ENCODE assay signal across 1 cellular context in genomic region chr19:15418588-15419412, GRCh38.
TF ChIP-seq lines count a peak whose summit lies in the region.

Gene AKAP8L, minus strand, starts transcription at chr19:15418988. Its CDS starts 65 bp downstream, at chr19:15418923.

TF ChIP-seq in K562, 482 proteins besides CTCF, POLR2A, EP300 and RAD21 (continued from another document and continues in another):
- TF ChIP-seq ZNF785 (CRISPR knock-in tag; IDR thresholded peaks at IDR 0.05) (no peak), ZNF507 (tag; conservative IDR thresholded peaks at IDR 0.05) (no peak), PREB (CRISPR knock-in tag; IDR thresholded peaks at IDR 0.05) (no peak), FOXO4 (CRISPR knock-in tag; IDR thresholded peaks at IDR 0.05) (no peak), ZEB2 (IDR thresholded peaks at IDR 0.05) (no peak), HNRNPLL (IDR thresholded peaks at IDR 0.05; ENCODE audit: low read depth, low read length, poor library complexity, severe bottlenecking) (peak; percentile 48), ZNF124 (CRISPR knock-in tag; IDR thresholded peaks at IDR 0.05) (no peak), IRF9 (tag; IDR thresholded peaks at IDR 0.05) (no peak), KLF16 (IDR thresholded peaks at IDR 0.05) (peak; percentile 93), CAMTA2 (CRISPR knock-in tag; conservative IDR thresholded peaks at IDR 0.05) (no peak), NKRF (IDR thresholded peaks at IDR 0.05; ENCODE audit: borderline replicate concordance) (peak; percentile 88), YY1 (IDR thresholded peaks at IDR 0.05; ENCODE audit: borderline replicate concordance in 1 of 3, control insufficient read depth in 1 of 3, extremely low read depth in 1 of 3, insufficient read depth in 3 of 3, insufficient read length in 1 of 3, insufficient replicate concordance in 2 of 3, low read depth in 1 of 3, low read length in 2 of 3) (peak; percentile 85 to 98 (median 92)), SAFB (IDR thresholded peaks at IDR 0.05; ENCODE audit: borderline replicate concordance, low read depth, low read length) (no peak), STAT5B (CRISPR knock-in tag; IDR thresholded peaks at IDR 0.05) (no peak), ATF7 (IDR thresholded peaks at IDR 0.05) (peak; percentile 87), ZNF644 (tag; IDR thresholded peaks at IDR 0.05; ENCODE audit: low read depth) (no peak; the same call in 1 of the 2 replicates), HDAC6 (IDR thresholded peaks at IDR 0.05; ENCODE audit: low read depth, low read length) (no peak), E2F5 (CRISPR knock-in tag; IDR thresholded peaks at IDR 0.05) (no peak; the same call in 1 of the 2 replicates), ZNF609 (CRISPR knock-in tag; IDR thresholded peaks at IDR 0.05; ENCODE audit: borderline replicate concordance) (no peak), CSDE1 (IDR thresholded peaks at IDR 0.05) (no peak; a peak in 1 of 4 replicates), ZNF75A (CRISPR knock-in tag; IDR thresholded peaks at IDR 0.05) (no peak), DMBX1 (CRISPR knock-in tag; IDR thresholded peaks at IDR 0.05; ENCODE audit: borderline replicate concordance) (no peak), ZBTB40 (IDR thresholded peaks at IDR 0.05) (no peak), ZBTB40 (CRISPR knock-in tag; IDR thresholded peaks at IDR 0.05) (no peak), HINFP (tag; conservative IDR thresholded peaks at IDR 0.05; ENCODE audit: low read depth) (no peak), BCL6 (CRISPR knock-in tag; IDR thresholded peaks at IDR 0.05) (no peak), CHCHD3 (CRISPR knock-in tag; IDR thresholded peaks at IDR 0.05) (no peak), CBFA2T3 (IDR thresholded peaks at IDR 0.05) (no peak), LARP7 (IDR thresholded peaks at IDR 0.05) (no peak), MEF2D (tag; conservative IDR thresholded peaks at IDR 0.05; ENCODE audit: low read depth) (no peak), ZNF282 (CRISPR knock-in tag; IDR thresholded peaks at IDR 0.05) (no peak), POLR3G (IDR thresholded peaks at IDR 0.05; ENCODE audit: extremely low read depth, insufficient read length, insufficient replicate concordance) (no peak), RAD51 (IDR thresholded peaks at IDR 0.05; ENCODE audit: borderline replicate concordance, low read depth) (no peak), TEAD2 (tag; IDR thresholded peaks at IDR 0.05) (no peak), ZBTB26 (CRISPR knock-in tag; IDR thresholded peaks at IDR 0.05) (peak; percentile 19; the same call in 1 of the 2 replicates), SMAD3 (CRISPR knock-in tag; conservative IDR thresholded peaks at IDR 0.05) (no peak), ZNF224 (CRISPR knock-in tag; IDR thresholded peaks at IDR 0.05) (no peak), ZNF696 (CRISPR knock-in tag; conservative IDR thresholded peaks at IDR 0.05) (no peak)
